In the genomic region with DNA sequence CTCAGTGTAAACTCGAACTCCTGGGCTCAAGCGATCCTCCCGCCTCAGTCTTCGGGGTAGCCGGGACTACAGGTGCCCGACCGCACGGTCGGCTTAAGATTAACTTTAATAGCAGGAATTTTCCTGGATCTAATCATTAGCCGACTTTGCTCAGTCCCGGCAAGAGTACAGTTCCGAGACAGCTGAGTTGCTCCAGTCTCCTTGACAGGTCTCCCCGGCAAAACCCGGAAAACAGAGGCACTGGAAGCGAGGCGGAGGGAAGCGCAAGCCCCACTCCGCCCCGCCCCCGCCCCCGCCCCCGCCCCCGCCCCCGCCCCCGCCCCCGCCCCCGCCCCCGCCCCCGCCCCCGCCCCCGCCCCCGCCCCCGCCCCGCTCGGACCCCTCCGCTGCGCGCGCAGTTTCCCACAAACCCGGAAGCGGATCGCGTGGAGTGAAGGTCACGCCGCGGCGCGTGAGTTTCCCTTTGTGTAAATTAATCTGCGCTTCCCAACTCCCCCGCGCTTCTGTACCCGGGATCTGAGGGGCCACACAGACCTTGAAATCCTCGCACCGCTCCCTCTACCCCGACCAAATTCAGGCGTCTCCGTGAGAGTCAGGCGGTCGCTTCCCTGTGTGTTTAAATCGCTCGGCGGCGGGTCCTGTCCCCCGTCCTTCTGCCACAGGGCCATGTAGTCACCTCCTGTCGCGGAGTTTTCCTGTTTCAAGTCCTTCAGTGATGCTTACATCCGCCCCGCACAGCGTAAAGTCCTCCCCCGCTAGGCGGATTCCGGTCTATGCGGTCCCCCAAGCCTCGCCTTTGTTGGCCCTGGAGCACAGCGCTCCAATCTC, we compare ENCODE assay signal across 8 cellular contexts. TPM values are rescaled to one million over a fixed set of nuclear protein-coding genes. Genes with fewer than 3 reads are reported as not detected.
DNase-seq lines count a peak whose midpoint lies in the region; ATAC-seq and TF ChIP-seq lines count a peak whose summit lies in the region.

Gene ZNF480 (plus strand): TSS at position 397 of the 828 bp plus-strand sequence. CDS start 3,244 bp downstream, outside the sequence.

- H3K9me3 ChIP-seq in left lung, result peaks cover 0 to 38% of the 10 kb centered on the region in 2 donors

- H3K9me3 Mint-ChIP-seq in dendritic cell treated with granulocyte-macrophage colony-stimulating factor and Interleukin-4, amounts not matched to agents 40 ng/mL and 50 ng/mL, for 4 days, result peaks cover 69% of the 10 kb centered on the region

- TF ChIP-seq CTCF in GM12875 (IDR thresholded peaks at IDR 0.05; ENCODE audit: borderline replicate concordance, insufficient read depth, low read depth, low read length) (no peak), left lung (IDR thresholded peaks at IDR 0.05) (no peak)

- H3K4me3 Mint-ChIP-seq in dendritic cell treated with granulocyte-macrophage colony-stimulating factor and Interleukin-4, amounts not matched to agents 40 ng/mL and 50 ng/mL, for 4 days, result peak within 1 kb of the TSS; percentile 86

- H3K4me1 ChIP-seq in left lung, result peaks cover 3 to 17% of the 10 kb centered on the region in 2 donors

- peak; percentile 45 for ATAC-seq in HG03442 (IDR thresholded peaks at IDR 0.05; ENCODE audit: unreplicated experiment)
- ATAC-seq in left lung, result peak; percentile 92
- no peak for ATAC-seq in GM19463 (IDR thresholded peaks at IDR 0.05; ENCODE audit: unreplicated experiment)

- peaks cover 66% of the 10 kb centered on the region for H3K36me3 Mint-ChIP-seq in dendritic cell treated with granulocyte-macrophage colony-stimulating factor and Interleukin-4, amounts not matched to agents 40 ng/mL and 50 ng/mL, for 4 days (ENCODE audit: low read depth)

- H3K27ac ChIP-seq in left lung, result peak within 1 kb of the TSS; percentile 82 to 88

- peak; percentile 67 to 91 for DNase-seq in NCI-H526 (lab: John Stamatoyannopoulos, UW)
- peak; percentile 41 to 68 for DNase-seq in activated CD4-positive, alpha-beta T cell treated with anti-CD3 and anti-CD28 coated beads, Interleukin-2, amount 50 U/mL, for 24 hours (ENCODE audit: low read depth in 1 of 2, low spot score in 1 of 2)
- peak; percentile 87 to 94 for DNase-seq in left lung
- DNase-seq in stimulated activated CD4-positive, alpha-beta T cell treated with anti-CD3 and anti-CD28 coated beads, Interleukin-1b, Interleukin-23, amount 100 ng/mL, for 48 hours, result peak; percentile 61

- no peaks in the 10 kb centered on the region for H3K27me3 ChIP-seq in left lung

- intact Hi-C loops in dendritic cell treated with granulocyte-macrophage colony-stimulating factor and Interleukin-4, amounts not matched to agents 40 ng/mL and 50 ng/mL, for 4 days (cut with micrococcal nuclease), result loop anchor here (2.0 kb wide), 1 partner anchor 28 kb away; the partner anchor contains the start of gene ZNF766
- intact Hi-C loops in left lung (cut with DNase I), result no loop called here

- no peaks in the 10 kb centered on the region for H3K27me3 Mint-ChIP-seq in dendritic cell treated with granulocyte-macrophage colony-stimulating factor and Interleukin-4, amounts not matched to agents 40 ng/mL and 50 ng/mL, for 4 days

- H3K4me3 ChIP-seq in GM12875 (ENCODE audit: low read depth, low read length) (peak within 1 kb of the TSS; percentile 73), left lung (peak within 1 kb of the TSS; percentile 62 to 77)

- H3K27ac Mint-ChIP-seq in dendritic cell treated with granulocyte-macrophage colony-stimulating factor and Interleukin-4, amounts not matched to agents 40 ng/mL and 50 ng/mL, for 4 days, result peak within 1 kb of the TSS; percentile 91

- H3K4me1 Mint-ChIP-seq in dendritic cell treated with granulocyte-macrophage colony-stimulating factor and Interleukin-4, amounts not matched to agents 40 ng/mL and 50 ng/mL, for 4 days (ENCODE audit: low read depth), result peaks cover 18% of the 10 kb centered on the region

- H3K36me3 ChIP-seq in left lung, result peaks cover 0 to 28% of the 10 kb centered on the region in 2 donors

RNA-seq across cellular contexts. Expression of gene ZNF480, which starts in this region (rescaled TPM):
- total RNA-seq in left lung, result 10 to 100 TPM; 10.7 to 12.1 TPM
